Comparison of ENCODE assay signal across 12 cellular contexts in the genomic region with DNA sequence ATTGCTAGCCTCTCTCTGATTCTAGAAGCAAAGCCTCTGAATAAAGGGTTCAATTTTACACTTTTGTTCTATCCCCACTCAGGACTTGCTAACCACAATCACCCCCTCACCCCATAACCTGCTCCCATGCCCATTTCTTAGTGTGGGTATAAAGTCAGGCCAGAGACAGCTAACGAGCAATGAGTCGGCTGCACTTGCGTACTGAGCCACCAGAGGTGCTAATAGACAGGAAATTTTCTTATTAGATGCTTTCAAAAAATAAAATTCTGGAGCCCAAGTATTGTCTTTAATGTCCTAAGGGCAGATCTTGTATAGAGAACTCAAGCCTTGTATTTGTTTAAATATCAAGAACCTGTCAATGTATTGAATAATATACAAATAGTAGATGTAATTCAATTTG.
DNase-seq lines count a peak whose midpoint lies in the region; ATAC-seq, FAIRE-seq and TF ChIP-seq lines count a peak whose summit lies in the region.
"Had no signal": no experiment of that assay in that cellular context is flagged by ENCODE, and none has a peak within 500 bp of the region (broad histone marks: within the 10 kb centered on the region; RNA-seq: fewer than 3 reads in every experiment).

No MANE protein-coding gene starts in this region.

- H3K27ac ChIP-seq in A549: no peak overlapping the region
- no peak overlapping the region for H3K27ac ChIP-seq in GM12878 (ENCODE audit: control insufficient read depth, insufficient read depth)

- TF ChIP-seq RAD21 in A549 (conservative IDR thresholded peaks at IDR 0.05 in 1 of 2, IDR thresholded peaks at IDR 0.05 in 1 of 2) (peak; percentile 38 to 41), GM12878 (IDR thresholded peaks at IDR 0.05; ENCODE audit: insufficient read depth, low read depth, low read length) (no peak)

- no peaks in the 10 kb centered on the region for H3K79me2 ChIP-seq in GM12878 (ENCODE audit: control insufficient read depth, insufficient read depth, low read length)

- H3K4me3 ChIP-seq in A549 (no peak overlapping the region), GM12878 (no peak overlapping the region)

- no peaks in the 10 kb centered on the region; the same call in 2 of the 3 replicates for H3K4me1 ChIP-seq in A549
- H3K4me1 ChIP-seq in GM12878 (ENCODE audit: control insufficient read depth, insufficient read depth, low read length): no peaks in the 10 kb centered on the region

- intact Hi-C loops in GM12878 (cut with micrococcal nuclease; ENCODE audit: unreplicated experiment): loop anchor here (10.0 kb wide), 1 partner anchor 223 kb away; no protein-coding TSS in a partner anchor

- no peaks in the 10 kb centered on the region for H3K27me3 ChIP-seq in GM12878 (replicated peaks in 1 of 2; ENCODE audit: control insufficient read depth in 2 of 2, insufficient read depth in 2 of 2, low read length in 1 of 2)

- in situ Hi-C loops in GM12878 (cut with MboI): no loop called here

- H4K20me1 ChIP-seq in GM12878 (ENCODE audit: control insufficient read depth, insufficient read depth): no peaks in the 10 kb centered on the region

- TF ChIP-seq EP300 in A549 (IDR thresholded peaks at IDR 0.05) (no peak), GM12878 (IDR thresholded peaks at IDR 0.05; ENCODE audit: borderline replicate concordance in 1 of 2, control insufficient read depth in 1 of 2, low read depth in 2 of 2, low read length in 2 of 2) (no peak)

- SMC1A ChIA-PET in GM12878 (lab: Charles Lee; ENCODE audit: uncharacterized antibody, unreplicated experiment): interaction anchor here (0.8 to 1.0 kb wide), 3 partner anchors 10 to 41 kb away, joined by 3 to 4 read pairs (median 3); no protein-coding TSS in a partner anchor

- H3K36me3 ChIP-seq in GM12878 (ENCODE audit: control insufficient read depth in 2 of 2, insufficient read depth in 2 of 2, low read length in 1 of 2): no peaks in the 10 kb centered on the region

- POLR2A ChIA-PET in A549 (lab: Yijun Ruan, JAX) (no interaction called here), GM12878 (lab: Charles Lee) (no interaction called here)

- H2AFZ ChIP-seq in GM12878 (ENCODE audit: control insufficient read depth, low read depth, low read length): no peak overlapping the region

- peak; percentile 6 to 26 for DNase-seq in A549 (ENCODE audit: low read depth in 1 of 2, low spot score in 1 of 2)
- no peak for DNase-seq in GM12878 (ENCODE audit: low read depth, low spot score)
- no peak for DNase-seq in NCI-H2196 treated with DMSO at 0.1 percent for 48 hours (lab: John Stamatoyannopoulos, UW; ENCODE audit: unreplicated experiment)
- no peak for DNase-seq in NCI-H524 (lab: John Stamatoyannopoulos, UW)
- DNase-seq: activated CD4-positive, alpha-beta T cell treated with anti-CD3 and anti-CD28 coated beads for 1 hour; DMS79; effector CD8-positive, alpha-beta T cell had no signal

- no peak for FAIRE-seq in A549 (lab: Jason Lieb, UNC)
- FAIRE-seq in GM12878 (lab: Jason Lieb, UNC): peak; percentile 31

- 89% methylated on average over 3 of the region's 3 CpGs for WGBS in A549 (ENCODE audit: missing lambda C conversion rate)
- 78% methylated on average over 3 of the region's 3 CpGs for WGBS in GM12878 (ENCODE audit: insufficient coverage, insufficient replicate concordance, low lambda C conversion rate, missing lambda C conversion rate)

- CTCF ChIA-PET in A549 (lab: Yijun Ruan, JAX): interaction anchor here (0.7 to 2.5 kb wide), 3 partner anchors 53 to 224 kb away, joined by 3 to 6 read pairs (median 4); no protein-coding TSS in a partner anchor
- CTCF ChIA-PET in GM12878 (lab: Yijun Ruan, JAX): interaction anchor here (0.8 to 2.1 kb wide), 3 partner anchors 43 to 53 kb away, joined by 3 to 4 read pairs (median 3); no protein-coding TSS in a partner anchor

- ATAC-seq in A549 (peak in 1 of 2 experiments; percentile 72; a peak in 4 of 6 replicates), GM18511 (IDR thresholded peaks at IDR 0.05; ENCODE audit: unreplicated experiment) (peak; percentile 75), HG03159 (IDR thresholded peaks at IDR 0.05; ENCODE audit: unreplicated experiment) (peak; percentile 84), GM12878 (peak; percentile 84), HG03108 (IDR thresholded peaks at IDR 0.05; ENCODE audit: unreplicated experiment) (no peak), HG03025 (IDR thresholded peaks at IDR 0.05; ENCODE audit: low FRiP score, unreplicated experiment) (no peak)
- ATAC-seq: natural killer cell treated with Interleukin-12 subunit alpha and Interleukin-12 subunit beta and Interleukin-15 and Interleukin-18, amount 100 ng/mL, for 72 hours had no signal

- H3K9ac ChIP-seq in GM12878 (ENCODE audit: control insufficient read depth, insufficient read depth, low read length): no peak overlapping the region

- TF ChIP-seq CTCF in A549 (IDR thresholded peaks at IDR 0.05) (peak; percentile 30; the same call in 2 of the 3 replicates), GM12878 (IDR thresholded peaks at IDR 0.05 in 2 of 3, conservative IDR thresholded peaks at IDR 0.05 in 1 of 3; ENCODE audit: control insufficient read depth in 2 of 3, extremely low read depth in 1 of 3, insufficient read depth in 1 of 3, low read depth in 3 of 3, low read length in 3 of 3) (peak; percentile 18 to 42 (median 40); a peak in 5 of 6 replicates)

- TF ChIP-seq POLR2A in A549 (IDR thresholded peaks at IDR 0.05; ENCODE audit: low read length) (no peak), GM12878 (IDR thresholded peaks at IDR 0.05; ENCODE audit: low read depth, low read length) (no peak)

- H3K9me3 ChIP-seq in A549 (no peaks in the 10 kb centered on the region), GM12878 (replicated peaks; ENCODE audit: control insufficient read depth, insufficient read depth, low read length) (no peaks in the 10 kb centered on the region)

- H3K4me2 ChIP-seq in A549: no peak overlapping the region
- H3K4me2 ChIP-seq in GM12878 (ENCODE audit: control insufficient read depth, insufficient read depth): no peak overlapping the region

- RAD21 ChIA-PET in GM12878 (lab: Charles Lee; ENCODE audit: unreplicated experiment): interaction anchor here (1.4 kb wide), 1 partner anchor 223 kb away, joined by 3 read pairs; no protein-coding TSS in a partner anchor

- BruUV-seq in GM12878 (replicated peaks; lab: Mats Ljungman, UMichigan): no TSS peak

TF ChIP-seq in A549, 52 proteins besides CTCF, POLR2A, EP300 and RAD21:
- TF ChIP-seq ZSCAN20 (CRISPR knock-in tag; IDR thresholded peaks at IDR 0.05) (no peak), SMC3 (IDR thresholded peaks at IDR 0.05) (peak; percentile 12; the same call in 1 of the 3 replicates), RNF2 (IDR thresholded peaks at IDR 0.05; ENCODE audit: borderline replicate concordance, low read depth) (no peak)

TF ChIP-seq in GM12878, 131 proteins besides CTCF, POLR2A, EP300 and RAD21 (continues in another document):
- TF ChIP-seq, protein P1, sequence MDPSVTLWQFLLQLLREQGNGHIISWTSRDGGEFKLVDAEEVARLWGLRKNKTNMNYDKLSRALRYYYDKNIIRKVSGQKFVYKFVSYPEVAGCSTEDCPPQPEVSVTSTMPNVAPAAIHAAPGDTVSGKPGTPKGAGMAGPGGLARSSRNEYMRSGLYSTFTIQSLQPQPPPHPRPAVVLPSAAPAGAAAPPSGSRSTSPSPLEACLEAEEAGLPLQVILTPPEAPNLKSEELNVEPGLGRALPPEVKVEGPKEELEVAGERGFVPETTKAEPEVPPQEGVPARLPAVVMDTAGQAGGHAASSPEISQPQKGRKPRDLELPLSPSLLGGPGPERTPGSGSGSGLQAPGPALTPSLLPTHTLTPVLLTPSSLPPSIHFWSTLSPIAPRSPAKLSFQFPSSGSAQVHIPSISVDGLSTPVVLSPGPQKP (IDR thresholded peaks at IDR 0.05; ENCODE audit: low read depth, low read length): no peak
- TF ChIP-seq, protein P2, sequence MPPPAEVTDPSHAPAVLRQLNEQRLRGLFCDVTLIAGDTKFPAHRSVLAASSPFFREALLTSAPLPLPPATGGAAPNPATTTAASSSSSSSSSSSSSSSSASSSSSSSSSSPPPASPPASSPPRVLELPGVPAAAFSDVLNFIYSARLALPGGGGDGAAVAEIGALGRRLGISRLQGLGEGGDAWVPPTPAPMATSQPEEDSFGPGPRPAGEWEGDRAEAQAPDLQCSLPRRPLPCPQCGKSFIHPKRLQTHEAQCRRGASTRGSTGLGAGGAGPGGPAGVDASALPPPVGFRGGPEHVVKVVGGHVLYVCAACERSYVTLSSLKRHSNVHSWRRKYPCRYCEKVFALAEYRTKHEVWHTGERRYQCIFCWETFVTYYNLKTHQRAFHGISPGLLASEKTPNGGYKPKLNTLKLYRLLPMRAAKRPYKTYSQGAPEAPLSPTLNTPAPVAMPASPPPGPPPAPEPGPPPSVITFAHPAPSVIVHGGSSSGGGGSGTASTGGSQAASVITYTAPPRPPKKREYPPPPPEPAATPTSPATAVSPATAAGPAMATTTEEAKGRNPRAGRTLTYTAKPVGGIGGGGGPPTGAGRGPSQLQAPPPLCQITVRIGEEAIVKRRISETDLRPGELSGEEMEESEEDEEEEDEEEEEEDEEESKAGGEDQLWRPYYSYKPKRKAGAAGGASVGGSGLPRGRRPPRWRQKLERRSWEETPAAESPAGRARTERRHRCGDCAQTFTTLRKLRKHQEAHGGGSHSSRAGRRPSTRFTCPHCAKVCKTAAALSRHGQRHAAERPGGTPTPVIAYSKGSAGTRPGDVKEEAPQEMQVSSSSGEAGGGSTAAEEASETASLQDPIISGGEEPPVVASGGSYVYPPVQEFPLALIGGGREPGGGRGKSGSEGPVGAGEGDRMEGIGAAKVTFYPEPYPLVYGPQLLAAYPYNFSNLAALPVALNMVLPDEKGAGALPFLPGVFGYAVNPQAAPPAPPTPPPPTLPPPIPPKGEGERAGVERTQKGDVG (CRISPR knock-in tag; IDR thresholded peaks at IDR 0.05): no peak
- TF ChIP-seq SREBF1 (IDR thresholded peaks at IDR 0.05; ENCODE audit: low read length) (no peak), NBN (IDR thresholded peaks at IDR 0.05) (no peak), NR2F1 (conservative IDR thresholded peaks at IDR 0.05) (no peak), SMC3 (IDR thresholded peaks at IDR 0.05; ENCODE audit: borderline replicate concordance, low read length) (no peak), ZZZ3 (IDR thresholded peaks at IDR 0.05; ENCODE audit: control insufficient read depth, insufficient read length, low read depth) (no peak)
- TF ChIP-seq, protein P3, sequence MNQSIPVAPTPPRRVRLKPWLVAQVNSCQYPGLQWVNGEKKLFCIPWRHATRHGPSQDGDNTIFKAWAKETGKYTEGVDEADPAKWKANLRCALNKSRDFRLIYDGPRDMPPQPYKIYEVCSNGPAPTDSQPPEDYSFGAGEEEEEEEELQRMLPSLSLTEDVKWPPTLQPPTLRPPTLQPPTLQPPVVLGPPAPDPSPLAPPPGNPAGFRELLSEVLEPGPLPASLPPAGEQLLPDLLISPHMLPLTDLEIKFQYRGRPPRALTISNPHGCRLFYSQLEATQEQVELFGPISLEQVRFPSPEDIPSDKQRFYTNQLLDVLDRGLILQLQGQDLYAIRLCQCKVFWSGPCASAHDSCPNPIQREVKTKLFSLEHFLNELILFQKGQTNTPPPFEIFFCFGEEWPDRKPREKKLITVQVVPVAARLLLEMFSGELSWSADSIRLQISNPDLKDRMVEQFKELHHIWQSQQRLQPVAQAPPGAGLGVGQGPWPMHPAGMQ (IDR thresholded peaks at IDR 0.05; ENCODE audit: borderline replicate concordance): no peak

Comparison
In these comparisons a context has a peak if more than half of its experiments do, and no peak if none do; other contexts are left out.
1. ATAC-seq: peak in GM18511 (single experiment), HG03159 (single experiment) and GM12878 (single experiment); none in HG03108 (single experiment) and HG03025 (single experiment).
2. DNase-seq: peak in A549 (2 of 2); none in GM12878 (single experiment), NCI-H2196 treated with DMSO at 0.1 percent for 48 hours (single experiment) and NCI-H524 (0 of 2).